Comparison of ENCODE assay signal across 1 cellular context in genomic region chr12:10153271-10154144, GRCh38.
TF ChIP-seq lines count a peak whose summit lies in the region.

No MANE protein-coding gene starts in this region.

TF ChIP-seq in WTC11, 78 proteins besides CTCF, POLR2A, EP300 and RAD21 (continued from another document):
- no peak for TF ChIP-seq ATF2 (CRISPR knock-in tag; IDR thresholded peaks at IDR 0.05; ENCODE audit: borderline replicate concordance, low read depth)
- no peak for TF ChIP-seq SMAD4 (CRISPR knock-in tag; IDR thresholded peaks at IDR 0.05)
- TF ChIP-seq SOX15 (CRISPR knock-in tag; IDR thresholded peaks at IDR 0.05), result no peak
- TF ChIP-seq ELF4 (CRISPR knock-in tag; IDR thresholded peaks at IDR 0.05; ENCODE audit: low read depth), result no peak
- TF ChIP-seq NR1H2 (CRISPR knock-in tag; IDR thresholded peaks at IDR 0.05), result no peak
- TF ChIP-seq FOXK1 (CRISPR knock-in tag; IDR thresholded peaks at IDR 0.05), result no peak
- TF ChIP-seq TEAD4 (CRISPR knock-in tag; IDR thresholded peaks at IDR 0.05), result no peak
- TF ChIP-seq ARID4B (CRISPR knock-in tag; IDR thresholded peaks at IDR 0.05; ENCODE audit: borderline replicate concordance), result 0 out of 2 replicates have a peak, but pooled peaks have one; percentile 59
- TF ChIP-seq AR (CRISPR knock-in tag; IDR thresholded peaks at IDR 0.05), result no peak
